Comparison of ENCODE assay signal across 8 cellular contexts in the genomic region with DNA sequence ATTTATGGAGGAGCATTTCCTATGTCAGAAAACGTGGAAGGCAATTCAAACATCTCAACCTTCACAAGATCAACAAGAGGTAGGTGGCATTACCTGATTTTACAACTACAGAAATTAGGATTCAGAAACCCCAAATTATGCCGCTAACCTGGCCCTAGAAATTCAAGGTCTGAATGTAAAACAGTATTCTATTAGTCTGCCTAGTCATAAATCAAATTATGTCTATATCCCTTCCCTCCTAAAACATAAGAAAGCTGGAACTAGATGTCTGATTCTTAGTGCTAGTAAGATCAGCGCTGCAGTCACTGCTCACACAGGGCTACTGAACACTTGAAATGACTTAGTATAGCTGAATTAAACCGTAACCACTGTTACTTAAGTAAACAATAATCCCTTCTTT. TPM values are rescaled to one million over a fixed set of nuclear protein-coding genes. Genes with fewer than 3 reads are reported as not detected.
DNase-seq lines count a peak whose midpoint lies in the region; ATAC-seq and TF ChIP-seq lines count a peak whose summit lies in the region.

No MANE protein-coding gene starts in this region.

- H4K20me1 ChIP-seq in MM.1S (ENCODE audit: insufficient read depth, low read length): peaks cover 24% of the 10 kb centered on the region

- peaks cover 11% of the 10 kb centered on the region for H3K36me3 ChIP-seq in CD4-positive, CD25-positive, alpha-beta regulatory T cell (ENCODE audit: control insufficient read depth, insufficient read depth, low read length)
- H3K36me3 ChIP-seq in MM.1S (replicated peaks; ENCODE audit: insufficient read depth, low read length) (peaks cover 8% of the 10 kb centered on the region; the same call in 1 of the 2 replicates), duodenal mucosa (ENCODE audit: control insufficient read depth in 1 of 2, insufficient read depth in 2 of 2, low read length in 2 of 2) (peaks cover 0 to 16% of the 10 kb centered on the region in 2 donors)

- H3K9me3 ChIP-seq in CD4-positive, CD25-positive, alpha-beta regulatory T cell (ENCODE audit: control insufficient read depth in 2 of 2, low read length in 2 of 2): no peaks in the 10 kb centered on the region
- H3K9me3 ChIP-seq in MM.1S (replicated peaks; ENCODE audit: insufficient read depth, low read length): no peaks in the 10 kb centered on the region
- no peaks in the 10 kb centered on the region for H3K9me3 ChIP-seq in duodenal mucosa (ENCODE audit: control insufficient read depth in 1 of 2, low read length in 2 of 2)

- H3K4me3 Mint-ChIP-seq in CD4-positive, CD25-positive, alpha-beta regulatory T cell: peak overlapping the region; percentile 91 to 99 (median 98)
- H3K4me3 Mint-ChIP-seq in nephron: peak overlapping the region; percentile 93 to 99 (median 99)

- H3K9me3 Mint-ChIP-seq in CD4-positive, CD25-positive, alpha-beta regulatory T cell: no peaks in the 10 kb centered on the region
- H3K9me3 Mint-ChIP-seq in nephron: no peaks in the 10 kb centered on the region

- DNase-seq in CD4-positive, CD25-positive, alpha-beta regulatory T cell: no peak
- DNase-seq in MM.1S (peak; percentile 15), DMS79 (lab: John Stamatoyannopoulos, UW) (no peak)

- H3K9me2 ChIP-seq in MM.1S (replicated peaks; ENCODE audit: insufficient read depth, low read length): no peaks in the 10 kb centered on the region

- H3K27ac Mint-ChIP-seq in CD4-positive, CD25-positive, alpha-beta regulatory T cell: peak overlapping the region; percentile 98 to 99 (median 99)
- H3K27ac Mint-ChIP-seq in nephron: peak overlapping the region; percentile 97 to 99 (median 99)

- H3K27me3 Mint-ChIP-seq in CD4-positive, CD25-positive, alpha-beta regulatory T cell: peaks cover 5% of the 10 kb centered on the region
- no peaks in the 10 kb centered on the region for H3K27me3 Mint-ChIP-seq in nephron (ENCODE audit: low read depth)

- H3K4me1 ChIP-seq in CD4-positive, CD25-positive, alpha-beta regulatory T cell (ENCODE audit: control insufficient read depth, insufficient read depth, low read length, poor library complexity, severe bottlenecking): peaks cover 47% of the 10 kb centered on the region
- H3K4me1 ChIP-seq in MM.1S (ENCODE audit: low read length): peaks cover 5% of the 10 kb centered on the region; the same call in 1 of the 2 replicates
- peaks cover 8 to 9% of the 10 kb centered on the region in 2 donors for H3K4me1 ChIP-seq in duodenal mucosa (ENCODE audit: control insufficient read depth in 1 of 2, insufficient read depth in 2 of 2, low read length in 2 of 2)

- H3K9ac ChIP-seq in MM.1S (ENCODE audit: low read length) (peak overlapping the region; percentile 93; the same call in 1 of the 2 replicates), duodenal mucosa (ENCODE audit: low read depth in 1 of 2, low read length in 2 of 2) (peak overlapping the region; percentile 91 to 96)

- H3K36me3 Mint-ChIP-seq in CD4-positive, CD25-positive, alpha-beta regulatory T cell: peaks cover 14% of the 10 kb centered on the region
- peaks cover 38% of the 10 kb centered on the region for H3K36me3 Mint-ChIP-seq in nephron (ENCODE audit: low read depth)

- peaks cover 22 to 63% (median 45%) of the 10 kb centered on the region in 4 donors for H3K4me1 Mint-ChIP-seq in CD4-positive, CD25-positive, alpha-beta regulatory T cell
- peaks cover 33% of the 10 kb centered on the region for H3K4me1 Mint-ChIP-seq in nephron

- H3K27ac ChIP-seq in CD4-positive, CD25-positive, alpha-beta regulatory T cell (ENCODE audit: insufficient read depth, low read length, poor library complexity, severe bottlenecking): peak overlapping the region; percentile 93
- H3K27ac ChIP-seq in MM.1S (ENCODE audit: low read length) (no peak overlapping the region), duodenal mucosa (ENCODE audit: low read depth, low read length) (no peak overlapping the region)

- H3K4me3 ChIP-seq in CD4-positive, CD25-positive, alpha-beta regulatory T cell (ENCODE audit: low read depth, low read length): peak overlapping the region; percentile 92
- H3K4me3 ChIP-seq in MM.1S (ENCODE audit: low read length) (peak overlapping the region; percentile 99), duodenal mucosa (ENCODE audit: low read depth in 1 of 2, low read length in 2 of 2) (peak overlapping the region; percentile 97 to 99)

- H3K79me2 ChIP-seq in MM.1S (ENCODE audit: low read length): peaks cover 65% of the 10 kb centered on the region

- TF ChIP-seq CTCF in MM.1S (IDR thresholded peaks at IDR 0.05; ENCODE audit: low read length) (no peak), nephron (IDR thresholded peaks at IDR 0.05; ENCODE audit: unreplicated experiment in 3 of 3) (no peak)

- H2AFZ ChIP-seq in MM.1S (ENCODE audit: low read length): no peak overlapping the region

- H3F3A ChIP-seq in MM.1S (ENCODE audit: insufficient read depth, low read length): peaks cover 12% of the 10 kb centered on the region

- ATAC-seq in CD4-positive, CD25-positive, alpha-beta regulatory T cell (ENCODE audit: low read depth in 2 of 2): no peak
- ATAC-seq in GM19452 (IDR thresholded peaks at IDR 0.05; ENCODE audit: unreplicated experiment) (no peak), HG03139 (IDR thresholded peaks at IDR 0.05; ENCODE audit: unreplicated experiment) (no peak), HG03571 (IDR thresholded peaks at IDR 0.05; ENCODE audit: unreplicated experiment) (no peak)

- no peaks in the 10 kb centered on the region for H3K27me3 ChIP-seq in CD4-positive, CD25-positive, alpha-beta regulatory T cell (ENCODE audit: control insufficient read depth, insufficient read depth, low read length)
- H3K27me3 ChIP-seq in MM.1S (replicated peaks; ENCODE audit: insufficient read depth, low read length) (no peaks in the 10 kb centered on the region), duodenal mucosa (ENCODE audit: control insufficient read depth in 1 of 2, insufficient read depth in 2 of 2, low read length in 2 of 2) (no peaks in the 10 kb centered on the region)

- peak overlapping the region; percentile 66 for H3K4me2 ChIP-seq in MM.1S (ENCODE audit: low read depth, low read length)

RNA-seq across cellular contexts. Expression of a gene that starts 1.4 kb away (rescaled TPM):
- 102 TPM for total RNA-seq in CD4-positive, CD25-positive, alpha-beta regulatory T cell
- polyA plus RNA-seq in CD4-positive, CD25-positive, alpha-beta regulatory T cell: 10 to 100 TPM; 50.5 to 67.9 (median 55.2) TPM

RNA-seq across cellular contexts. Expression of a gene that starts 33.8 kb away (rescaled TPM):
- total RNA-seq in CD4-positive, CD25-positive, alpha-beta regulatory T cell: 175 TPM
- polyA plus RNA-seq in CD4-positive, CD25-positive, alpha-beta regulatory T cell: 10 to 100 TPM; 68.9 to 74.8 (median 70.2) TPM
